8 cellular contexts compared by ENCODE assay signal in genomic region chr15:101294731-101295606, GRCh38. TPM values are rescaled to one million over a fixed set of nuclear protein-coding genes. Genes with fewer than 3 reads are reported as not detected.
DNase-seq lines count a peak whose midpoint lies in the region; ATAC-seq and TF ChIP-seq lines count a peak whose summit lies in the region.

Gene SNRPA1 (minus strand): TSS chr15:101295248. CDS start chr15:101295178, 70 bp downstream.

- H3K4me2 ChIP-seq in PC-3 (ENCODE audit: low read length), result peak within 1 kb of the TSS; percentile 81

- POLR2A ChIA-PET in PC-3 (lab: Charles Lee; ENCODE audit: unreplicated experiment), result interaction anchor here (0.5 kb wide), 1 partner anchor 321 kb away, joined by 3 read pairs; no protein-coding TSS in a partner anchor

- peaks cover 4% of the 10 kb centered on the region for H3F3A ChIP-seq in PC-3 (ENCODE audit: low read length, unreplicated experiment)

- BruUV-seq in PC-3 (replicated peaks; lab: Mats Ljungman, UMichigan), result no TSS peak

- H2AFZ ChIP-seq in PC-3 (ENCODE audit: low read length), result peak within 1 kb of the TSS; percentile 94

- DNase-seq in DMS153 (lab: John Stamatoyannopoulos, UW), result peak; percentile 55
- DNase-seq in Jurkat, Clone E6-1 (ENCODE audit: low read depth, low spot score), result peak; percentile 87
- peak; percentile 95 for DNase-seq in PC-3
- peak; percentile 98 for DNase-seq in activated T-cell treated with anti-CD3 and anti-CD28 coated beads for 48 hours (ENCODE audit: low read depth)
- no peak for DNase-seq in epithelial cell of proximal tubule (ENCODE audit: low read depth)
- peak; percentile 94 for DNase-seq in stimulated activated CD8-positive, alpha-beta memory T cell treated with anti-CD3 and anti-CD28 coated beads, Interleukin-4, amount 100 ng/mL, for 4 hours (ENCODE audit: low read depth in 2 of 2, low spot score in 1 of 2)

- intact Hi-C loops in PC-3 (cut with micrococcal nuclease), result loop anchor here (2.0 to 10.0 kb wide), 2 partner anchors 280 to 346 kb away; no protein-coding TSS in a partner anchor

- H3K4me3 ChIP-seq in Jurkat, Clone E6-1 (ENCODE audit: low read length), result peak within 1 kb of the TSS; percentile 64
- peak within 1 kb of the TSS; percentile 100 for H3K4me3 ChIP-seq in PC-3 (ENCODE audit: low read length)
- peak within 1 kb of the TSS; percentile 92 for H3K4me3 ChIP-seq in epithelial cell of proximal tubule (ENCODE audit: low read depth, low read length)
- H3K4me3 ChIP-seq in mucosa of rectum (ENCODE audit: low read length in 2 of 2), result peak within 1 kb of the TSS; percentile 92 to 96

- CTCF ChIA-PET in PC-3 (lab: Charles Lee), result no interaction called here

- H3K27ac ChIP-seq in PC-3 (ENCODE audit: low read length), result peak within 1 kb of the TSS; percentile 82
- H3K27ac ChIP-seq in mucosa of rectum (ENCODE audit: low read depth in 2 of 2, low read length in 2 of 2), result peak within 1 kb of the TSS; percentile 87 to 95

- no peaks in the 10 kb centered on the region for H3K9me3 ChIP-seq in PC-3 (ENCODE audit: low read length)
- no peaks in the 10 kb centered on the region for H3K9me3 ChIP-seq in mucosa of rectum (ENCODE audit: control insufficient read depth in 2 of 2, low read length in 2 of 2)

- H3K27me3 ChIP-seq in PC-3 (ENCODE audit: low read length), result no peaks in the 10 kb centered on the region
- no peaks in the 10 kb centered on the region for H3K27me3 ChIP-seq in mucosa of rectum (ENCODE audit: control insufficient read depth in 2 of 2, insufficient read depth in 2 of 2, low read length in 2 of 2)

- H3K36me3 ChIP-seq in PC-3 (ENCODE audit: low read depth, low read length), result peaks cover 13% of the 10 kb centered on the region
- H3K36me3 ChIP-seq in mucosa of rectum (ENCODE audit: control insufficient read depth in 2 of 2, insufficient read depth in 2 of 2, low read length in 2 of 2), result peaks cover 7 to 12% of the 10 kb centered on the region in 2 donors

- peak; percentile 73 for ATAC-seq in GM21619 (IDR thresholded peaks at IDR 0.05; ENCODE audit: unreplicated experiment)
- ATAC-seq in PC-3, result peak; percentile 62

- H3K9me2 ChIP-seq in PC-3 (replicated peaks; ENCODE audit: low read length), result no peaks in the 10 kb centered on the region

- peaks cover 50% of the 10 kb centered on the region for H3K79me2 ChIP-seq in PC-3 (ENCODE audit: low read length)

- H3K9ac ChIP-seq in PC-3 (ENCODE audit: low read length) (peak within 1 kb of the TSS; percentile 98), mucosa of rectum (ENCODE audit: low read depth in 1 of 2, low read length in 2 of 2) (peak within 1 kb of the TSS; percentile 85 to 91)

- peaks cover 36% of the 10 kb centered on the region for H4K20me1 ChIP-seq in PC-3 (ENCODE audit: low read length)

- TF ChIP-seq CTCF in PC-3 (conservative IDR thresholded peaks at IDR 0.05; ENCODE audit: low read depth, low read length) (no peak), epithelial cell of proximal tubule (conservative IDR thresholded peaks at IDR 0.05; ENCODE audit: low read depth, low read length) (no peak)

- H3K4me1 ChIP-seq in PC-3 (ENCODE audit: insufficient read depth, low read length) (peaks cover 32% of the 10 kb centered on the region), mucosa of rectum (ENCODE audit: control insufficient read depth in 2 of 2, insufficient read depth in 2 of 2, low read length in 2 of 2) (peaks cover 11 to 30% of the 10 kb centered on the region in 2 donors)

RNA-seq across cellular contexts. Expression of gene SNRPA1, which starts in this region (rescaled TPM):
- 302 TPM for polyA plus RNA-seq in Jurkat, Clone E6-1 (2012; ENCODE audit: insufficient read depth, insufficient read length)
- total RNA-seq in PC-3 (2014; rRNA removed) (66.1 and 68.2 TPM in 2 replicates), epithelial cell of proximal tubule (62.4 and 97.7 TPM in 2 replicates)
